ENCODE assay signal across 9 cellular contexts in the genomic region with DNA sequence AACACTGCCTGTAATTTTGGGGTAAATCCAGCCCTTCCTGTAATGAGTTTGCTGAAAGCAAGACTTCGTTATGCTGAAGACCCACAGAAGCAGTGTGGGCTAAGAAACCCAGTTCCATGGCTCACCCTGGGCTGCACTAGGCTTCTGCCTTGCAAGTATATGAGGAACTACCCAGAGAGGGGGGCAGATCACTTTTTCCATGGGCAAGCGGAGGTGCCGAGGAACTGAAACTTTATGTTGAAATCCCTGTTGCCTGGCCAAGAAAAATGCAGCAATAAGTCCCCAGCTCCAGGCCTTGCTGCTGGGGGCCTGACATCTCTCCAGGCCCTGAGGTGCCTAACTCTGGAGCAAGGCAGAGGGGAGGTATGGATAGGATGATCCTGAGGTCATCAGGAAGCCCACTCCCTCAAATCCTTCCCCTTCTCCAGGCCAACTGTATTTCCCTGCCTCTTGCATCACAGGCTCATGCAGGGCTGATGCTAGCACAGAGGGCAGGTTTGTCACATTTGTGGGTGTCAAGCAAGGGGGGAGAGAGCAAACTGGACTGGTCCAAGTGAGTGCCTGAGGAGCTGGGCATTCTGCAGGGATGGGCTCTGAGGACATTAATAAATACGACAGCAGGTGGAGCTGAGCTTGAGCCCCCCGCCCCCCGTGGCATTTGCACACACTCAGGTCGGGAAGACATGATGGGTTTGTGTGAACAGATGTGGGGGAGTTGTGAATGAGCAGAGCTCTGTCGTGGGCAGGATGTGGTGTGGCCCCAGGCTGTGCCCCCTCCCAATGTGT.
DNase-seq lines count a peak whose midpoint lies in the region; ATAC-seq and TF ChIP-seq lines count a peak whose summit lies in the region.
"Had no signal": no experiment of that assay in that cellular context is flagged by ENCODE, and none has a peak within 500 bp of the region (broad histone marks: within the 10 kb centered on the region; RNA-seq: fewer than 3 reads in every experiment).

No MANE protein-coding gene starts in this region.

- peak; percentile 26 for DNase-seq in activated gamma-delta T cell (lab: John Stamatoyannopoulos, UW)
- DNase-seq in substantia nigra (lab: John Stamatoyannopoulos, UW): peak in 13 of 49 donors; percentile 23 to 61 (median 46)
- no peak for DNase-seq in middle frontal gyrus (ENCODE audit: extremely low spot score, low spot score)
- DNase-seq in NCI-H1092 (lab: John Stamatoyannopoulos, UW): no peak
- DNase-seq: NCI-H510A had no signal

- no peaks in the 10 kb centered on the region for H3F3A ChIP-seq in Loucy (ENCODE audit: low read depth)

- peak overlapping the region; percentile 48 for H3K9ac ChIP-seq in Loucy (ENCODE audit: low read depth, low read length, poor library complexity, severe bottlenecking)

- ATAC-seq in HG03280 (IDR thresholded peaks at IDR 0.05; ENCODE audit: unreplicated experiment): no peak
- no peak for ATAC-seq in GM18868 (IDR thresholded peaks at IDR 0.05; ENCODE audit: unreplicated experiment)

- peak overlapping the region; percentile 37 for H3K4me3 ChIP-seq in Loucy (ENCODE audit: low read length, poor library complexity, severe bottlenecking)

- no peaks in the 10 kb centered on the region for H3K9me3 ChIP-seq in Loucy (ENCODE audit: insufficient read depth, low read depth, low read length)

- no peak for TF ChIP-seq CTCF in Loucy (conservative IDR thresholded peaks at IDR 0.05; ENCODE audit: low read length)

- H3K4me1 ChIP-seq in Loucy (ENCODE audit: insufficient read depth, low read length, poor library complexity, severe bottlenecking): peaks cover 54% of the 10 kb centered on the region

- H3K79me2 ChIP-seq in Loucy (ENCODE audit: insufficient read depth, low read length): no peaks in the 10 kb centered on the region

- H4K20me1 ChIP-seq in Loucy (ENCODE audit: insufficient read depth, low read length, poor library complexity, severe bottlenecking): no peaks in the 10 kb centered on the region

- H3K27ac ChIP-seq in layer of hippocampus (ENCODE audit: low read depth, low read length) (peak overlapping the region; percentile 84), substantia nigra (ENCODE audit: low read depth, low read length, poor library complexity, severe bottlenecking) (peak overlapping the region; percentile 89)

- no peaks in the 10 kb centered on the region for H3K36me3 ChIP-seq in Loucy (ENCODE audit: insufficient read depth, low read length)

- H3K27me3 ChIP-seq in Loucy (ENCODE audit: insufficient read depth, low read length, poor library complexity, severe bottlenecking) (no peaks in the 10 kb centered on the region), layer of hippocampus (ENCODE audit: control insufficient read depth, insufficient read depth, low read length) (no peaks in the 10 kb centered on the region)

- H2AFZ ChIP-seq in Loucy (ENCODE audit: low read length): peak overlapping the region; percentile 20

- H3K4me2 ChIP-seq in Loucy (ENCODE audit: low read depth, low read length, poor library complexity, severe bottlenecking): peak overlapping the region; percentile 54

- H3K9me2 ChIP-seq in Loucy (replicated peaks; ENCODE audit: low read depth, low read length): no peaks in the 10 kb centered on the region
